ENCODE assay signal across 1 cellular context in genomic region chr1:164602142-164602429, GRCh38.
TF ChIP-seq lines count a peak whose summit lies in the region.

No MANE protein-coding gene starts in this region.

TF ChIP-seq in WTC11, 78 proteins besides CTCF, POLR2A, EP300 and RAD21 (continued from another document):
- TF ChIP-seq ZNF281 (CRISPR knock-in tag; IDR thresholded peaks at IDR 0.05) (no peak), SP1 (CRISPR knock-in tag; conservative IDR thresholded peaks at IDR 0.05) (no peak), STAT6 (CRISPR knock-in tag; conservative IDR thresholded peaks at IDR 0.05; ENCODE audit: low read depth) (no peak), ERG (CRISPR knock-in tag; IDR thresholded peaks at IDR 0.05) (no peak), ZBTB43 (CRISPR knock-in tag; IDR thresholded peaks at IDR 0.05) (no peak), NFYB (CRISPR knock-in tag; conservative IDR thresholded peaks at IDR 0.05; ENCODE audit: low read depth) (no peak), IRF2 (CRISPR knock-in tag; IDR thresholded peaks at IDR 0.05; ENCODE audit: borderline replicate concordance, low read depth) (no peak), ARID4B (CRISPR knock-in tag; IDR thresholded peaks at IDR 0.05; ENCODE audit: borderline replicate concordance) (0 out of 2 replicates have a peak, but pooled peaks have one; percentile 39), ZNF671 (CRISPR knock-in tag; IDR thresholded peaks at IDR 0.05) (no peak), GRHL2 (CRISPR knock-in tag; IDR thresholded peaks at IDR 0.05; ENCODE audit: insufficient replicate concordance, severe bottlenecking) (peak; percentile 62), ZNF425 (CRISPR knock-in tag; conservative IDR thresholded peaks at IDR 0.05) (no peak), ZNF317 (CRISPR knock-in tag; IDR thresholded peaks at IDR 0.05; ENCODE audit: borderline replicate concordance, low read depth) (no peak), SOX15 (CRISPR knock-in tag; IDR thresholded peaks at IDR 0.05) (no peak)
